Comparison of ENCODE assay signal across 8 cellular contexts in the genomic region with DNA sequence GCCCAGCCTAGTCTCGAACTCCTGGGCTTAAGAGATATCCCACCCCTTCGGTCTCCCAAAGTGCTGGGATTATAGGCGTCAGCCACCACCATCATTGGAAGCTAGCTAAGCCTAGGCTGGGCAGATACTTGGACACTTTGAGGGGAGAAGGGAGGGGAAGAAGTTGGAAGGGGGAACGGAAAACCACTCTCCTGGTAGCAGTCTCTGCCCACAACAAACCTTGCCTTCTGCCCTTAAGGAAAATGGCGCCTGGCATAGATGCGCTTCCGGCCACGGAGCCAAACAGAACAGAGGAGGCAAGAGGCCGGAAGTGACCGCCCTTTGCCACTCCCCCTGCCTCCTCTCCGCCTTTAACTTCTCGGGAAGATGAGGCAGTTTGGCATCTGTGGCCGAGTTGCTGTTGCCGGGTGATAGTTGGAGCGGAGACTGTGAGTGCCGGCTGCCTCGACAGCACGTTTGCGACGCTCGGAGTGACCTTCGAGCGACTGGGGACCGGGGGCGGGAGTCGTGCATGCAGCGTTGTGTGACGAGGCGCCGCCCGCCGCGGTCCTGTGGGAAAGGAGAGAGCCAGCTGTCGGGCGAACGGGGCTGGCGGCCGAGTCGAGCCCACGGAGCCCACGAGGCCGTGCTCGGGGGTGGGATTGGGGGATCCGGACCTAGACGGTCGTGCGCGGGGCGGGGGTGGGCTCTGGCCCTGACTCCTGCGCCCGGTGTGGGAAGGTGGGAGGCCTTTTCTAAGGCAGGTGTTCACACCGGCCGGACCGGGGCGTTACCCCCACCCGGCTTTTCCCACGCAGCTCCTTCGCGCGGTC. TPM values are rescaled to one million over a fixed set of nuclear protein-coding genes. Genes with fewer than 3 reads are reported as not detected.
DNase-seq lines count a peak whose midpoint lies in the region; ATAC-seq, FAIRE-seq and TF ChIP-seq lines count a peak whose summit lies in the region.

A gene (plus strand): TSS at position 327 of the 812 bp plus-strand sequence. CDS start 1,143 bp downstream, outside the sequence.

- H3K4me1 ChIP-seq in H1 (replicated peaks in 1 of 4; ENCODE audit: control insufficient read depth in 3 of 4, insufficient read depth in 4 of 4, low read length in 3 of 4): peaks cover 0 to 5% (median 1%) of the 10 kb centered on the region in 4 experiments; a peak in 1 of 7 replicates

- H4K91ac ChIP-seq in H1 (replicated peaks; ENCODE audit: insufficient read length, low read length): peak within 1 kb of the TSS; percentile 88

- H2BK15ac ChIP-seq in H1 (ENCODE audit: low read length): no peak within 1 kb of the TSS

- no peaks in the 10 kb centered on the region for H3K27me3 Mint-ChIP-seq in memory B cell

- peak within 1 kb of the TSS; percentile 64 to 87 for H3K4me2 ChIP-seq in H1 (ENCODE audit: insufficient read depth in 1 of 2, low read depth in 2 of 2, low read length in 2 of 2)

- 1% methylated on average over 48 of the region's 60 CpGs; no CpG with 5 or more reads in 1 of the 2 experiments for whole genome bisulfite sequencing in H1 (ENCODE audit: extremely low coverage in 1 of 2, insufficient coverage in 1 of 2, insufficient read length in 1 of 2, insufficient replicate concordance in 2 of 2, low coverage in 1 of 2, low lambda C conversion rate in 2 of 2, missing lambda C conversion rate in 1 of 2), 2 experiments

- POLR2A ChIA-PET in H1 (lab: Charles Lee; ENCODE audit: partially characterized antibody): interaction anchor here (0.9 to 1.9 kb wide), 4 partner anchors 24 to 445 kb away, joined by 3 to 9 read pairs (median 4); a partner anchor contains a TSS

- H3K4me1 Mint-ChIP-seq in memory B cell: peaks cover 12% of the 10 kb centered on the region

- H2BK12ac ChIP-seq in H1 (ENCODE audit: low read depth, low read length): no peak within 1 kb of the TSS; the same call in 1 of the 2 replicates

- no peak within 1 kb of the TSS for H2BK20ac ChIP-seq in H1 (ENCODE audit: low read length)

- no peaks in the 10 kb centered on the region; the same call in 1 of the 2 replicates for H3K79me1 ChIP-seq in H1 (ENCODE audit: low read depth, low read length)

- DNase-seq in COLO829 (ENCODE audit: low spot score) (peak; percentile 97), HTR-8/SVneo (ENCODE audit: insufficient read length, low spot score) (peak; percentile 94), NOMO-1 treated with dmso at 0.1 percent for 144 hours (lab: John Stamatoyannopoulos, UW; ENCODE audit: unreplicated experiment) (peak; percentile 94), H1 (ENCODE audit: low read depth in 1 of 2, low spot score in 2 of 2) (peak; percentile 74 to 79), memory B cell (ENCODE audit: low spot score in 2 of 2) (peak; percentile 73 to 75)
- peak; percentile 44 to 70 (median 62) for DNase-seq in activated CD8-positive, alpha-beta memory T cell treated with anti-CD3 and anti-CD28 coated beads for 48 hours (ENCODE audit: low read depth in 2 of 3, low spot score in 2 of 3)
- DNase-seq in stimulated activated CD8-positive, alpha-beta memory T cell treated with anti-CD3 and anti-CD28 coated beads, Interleukin-12 subunit alpha, Interleukin-12 subunit beta, amount 100 ng/mL, for 24 hours (ENCODE audit: extremely low read depth): peak; percentile 79

- FAIRE-seq in HTR-8/SVneo (lab: Jason Lieb, UNC): peak; percentile 88
- FAIRE-seq in H1 (lab: Jason Lieb, UNC): peak; percentile 92

- peak within 1 kb of the TSS; percentile 97 for H3K4me3 Mint-ChIP-seq in memory B cell

- no peaks in the 10 kb centered on the region for H3K27me3 ChIP-seq in H1 (replicated peaks in 1 of 4; ENCODE audit: control insufficient read depth in 3 of 4, extremely low read depth in 1 of 4, insufficient read depth in 3 of 4, low read length in 3 of 4)

- H3K23me2 ChIP-seq in H1 (ENCODE audit: low read depth, low read length): peaks cover 6% of the 10 kb centered on the region

- peak within 1 kb of the TSS; percentile 99 for H2AFZ ChIP-seq in H1 (ENCODE audit: low read length)

- H3K36me3 ChIP-seq in H1 (ENCODE audit: control insufficient read depth in 2 of 4, insufficient read depth in 4 of 4, low read length in 3 of 4): peaks cover 0 to 16% (median 2%) of the 10 kb centered on the region in 4 experiments; a peak in 3 of 8 replicates

- peak within 1 kb of the TSS; percentile 55; the same call in 1 of the 2 replicates for H3K27ac ChIP-seq in H1 (ENCODE audit: low read depth, low read length)

- TF ChIP-seq CTCF in H1 (IDR thresholded peaks at IDR 0.05; ENCODE audit: control extremely low read depth in 1 of 3, insufficient read depth in 1 of 3, low read depth in 1 of 3, low read length in 3 of 3): no peak

- peak within 1 kb of the TSS; percentile 65 to 73 (median 65) for H3K9ac ChIP-seq in H1 (replicated peaks in 1 of 4; ENCODE audit: extremely low read depth in 1 of 4, low read depth in 3 of 4, low read length in 3 of 4)

- H3K4ac ChIP-seq in H1 (replicated peaks; ENCODE audit: insufficient read length, low read depth, low read length): no peak within 1 kb of the TSS

- no peak within 1 kb of the TSS for H3K18ac ChIP-seq in H1 (ENCODE audit: extremely low read depth, low read length)

- H3K56ac ChIP-seq in H1 (replicated peaks; ENCODE audit: insufficient read length, low read depth, low read length): peak within 1 kb of the TSS; percentile 59

- H3K79me2 ChIP-seq in H1 (ENCODE audit: control insufficient read depth in 1 of 2, insufficient read depth in 2 of 2, low read length in 2 of 2): peaks cover 0 to 10% of the 10 kb centered on the region in 2 experiments; a peak in 3 of 4 replicates

- no peak within 1 kb of the TSS for H3K14ac ChIP-seq in H1 (ENCODE audit: insufficient read length)

- peak within 1 kb of the TSS; percentile 95 for H4K8ac ChIP-seq in H1 (ENCODE audit: extremely low read depth, insufficient read depth, low read length)

- TF ChIP-seq POLR2A in H1 (IDR thresholded peaks at IDR 0.05; ENCODE audit: control extremely low read depth in 1 of 2, low read depth in 2 of 2, low read length in 2 of 2): peak; percentile 75 to 78

- H2BK120ac ChIP-seq in H1 (replicated peaks; ENCODE audit: low read depth, low read length): no peak within 1 kb of the TSS

- TF ChIP-seq EP300 in H1 (IDR thresholded peaks at IDR 0.05; ENCODE audit: borderline replicate concordance in 1 of 2, low read depth in 2 of 2, low read length in 2 of 2): no peak

- peaks cover 0 to 3% of the 10 kb centered on the region in 2 experiments; a peak in 1 of 4 replicates for H3K9me3 ChIP-seq in H1 (ENCODE audit: insufficient read depth in 2 of 2, low read depth in 1 of 2, low read length in 1 of 2)

- CTCF ChIA-PET in H1 (lab: Charles Lee; ENCODE audit: partially characterized antibody): no interaction called here

- peak within 1 kb of the TSS; percentile 97 for H3K27ac Mint-ChIP-seq in memory B cell

- peak within 1 kb of the TSS; percentile 69 to 91 (median 84) for H3K4me3 ChIP-seq in H1 (ENCODE audit: extremely low read depth in 1 of 4, insufficient read depth in 2 of 4, low read depth in 3 of 4, low read length in 4 of 4)

- ATAC-seq in GM21367 (IDR thresholded peaks at IDR 0.05; ENCODE audit: unreplicated experiment): peak; percentile 96
- peak; percentile 88 for ATAC-seq in memory B cell (ENCODE audit: low read depth)

- H3K36me3 Mint-ChIP-seq in memory B cell: peaks cover 11% of the 10 kb centered on the region

- H4K5ac ChIP-seq in H1 (ENCODE audit: insufficient read length, low read depth, low read length): peak within 1 kb of the TSS; percentile 65

- peaks cover 0 to 3% of the 10 kb centered on the region in 2 experiments for H4K20me1 ChIP-seq in H1 (replicated peaks in 1 of 2; ENCODE audit: control insufficient read depth in 1 of 2, insufficient read depth in 2 of 2, low read length in 2 of 2)

- H3K9me3 Mint-ChIP-seq in memory B cell: no peaks in the 10 kb centered on the region

- peak within 1 kb of the TSS; percentile 63 for H2BK5ac ChIP-seq in H1 (ENCODE audit: low read depth, low read length)

- no peak within 1 kb of the TSS for H2AK5ac ChIP-seq in H1 (ENCODE audit: low read depth, low read length)

- TF ChIP-seq RAD21 in H1 (IDR thresholded peaks at IDR 0.05 in 1 of 2, conservative IDR thresholded peaks at IDR 0.05 in 1 of 2; ENCODE audit: low read depth in 2 of 2, low read length in 2 of 2): no peak

- H3K23ac ChIP-seq in H1 (ENCODE audit: insufficient read length): no peak within 1 kb of the TSS

TF ChIP-seq in H1, 55 proteins besides CTCF, POLR2A, EP300 and RAD21 (continues in another document):
- TF ChIP-seq TEAD4 (IDR thresholded peaks at IDR 0.05; ENCODE audit: low read depth, low read length) (no peak), RXRA (IDR thresholded peaks at IDR 0.05; ENCODE audit: insufficient read depth, low read depth, low read length) (no peak), HDAC6 (IDR thresholded peaks at IDR 0.05; ENCODE audit: low read depth, low read length) (no peak), RBBP5 (IDR thresholded peaks at IDR 0.05; ENCODE audit: borderline replicate concordance, low read depth, low read length) (peak; percentile 86), EGR1 (IDR thresholded peaks at IDR 0.05; ENCODE audit: borderline replicate concordance, low read depth, low read length) (no peak), CEBPB (IDR thresholded peaks at IDR 0.05; ENCODE audit: low read depth, low read length) (no peak), CHD2 (IDR thresholded peaks at IDR 0.05; ENCODE audit: low read length) (0 out of 2 replicates have a peak, but pooled peaks have one; percentile 26), SP2 (IDR thresholded peaks at IDR 0.05; ENCODE audit: low read length) (no peak)
- TF ChIP-seq, protein P1, sequence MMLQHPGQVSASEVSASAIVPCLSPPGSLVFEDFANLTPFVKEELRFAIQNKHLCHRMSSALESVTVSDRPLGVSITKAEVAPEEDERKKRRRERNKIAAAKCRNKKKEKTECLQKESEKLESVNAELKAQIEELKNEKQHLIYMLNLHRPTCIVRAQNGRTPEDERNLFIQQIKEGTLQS (IDR thresholded peaks at IDR 0.05; ENCODE audit: insufficient read depth, low read depth, low read length): no peak
- TF ChIP-seq, protein P2, sequence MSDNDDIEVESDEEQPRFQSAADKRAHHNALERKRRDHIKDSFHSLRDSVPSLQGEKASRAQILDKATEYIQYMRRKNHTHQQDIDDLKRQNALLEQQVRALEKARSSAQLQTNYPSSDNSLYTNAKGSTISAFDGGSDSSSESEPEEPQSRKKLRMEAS (IDR thresholded peaks at IDR 0.05): peak; percentile 40

RNA-seq across cellular contexts. Expression of the gene that starts here (rescaled TPM):
- 34.7 and 35.6 TPM in 2 replicates for total RNA-seq in H1 (2021; fragmentation: NEBNext Ultra II Directional; extraction: Animal tissue kit (Norgen Biotek cat#: 25700))
- polyA plus RNA-seq in H1 (2011; rRNA removed): 5.7 and 9.1 TPM in 2 replicates
- 12.2 TPM for polyA plus RNA-seq in H1 (2011; cell fraction: cytosol; rRNA removed)
- polyA plus RNA-seq in H1 (2011; cell fraction: nucleus; rRNA removed): 7.1 TPM
- 12.7 to 27.6 TPM (median 14.9 TPM) in 4 replicates for polyA plus RNA-seq in H1 (2012, experiment 1 of 2)
- polyA plus RNA-seq in H1 (2012, experiment 2 of 2): 0.89 TPM
- 13.3 TPM for polyA plus RNA-seq in H1 (2013, experiment 1 of 2)
- polyA plus RNA-seq in H1 (2013, experiment 2 of 2): 11.6 TPM
- 22.5 and 29.1 TPM in 2 replicates for polyA minus RNA-seq in H1 (2011; rRNA and poly(A)+ RNA removed)
- polyA minus RNA-seq in H1 (2011; cell fraction: cytosol; rRNA and poly(A)+ RNA removed): 9.0 TPM
- 22.4 TPM for polyA minus RNA-seq in H1 (2011; cell fraction: nucleus; rRNA and poly(A)+ RNA removed)

Comparison
In these comparisons a context has a peak if more than half of its experiments do, and no peak if none do; other contexts are left out.
1. Peak in every context shown above with its lines: DNase-seq, ATAC-seq, H3K4me3 ChIP-seq and H3K27ac ChIP-seq.